Comparison of ENCODE assay signal across 8 cellular contexts in the genomic region with DNA sequence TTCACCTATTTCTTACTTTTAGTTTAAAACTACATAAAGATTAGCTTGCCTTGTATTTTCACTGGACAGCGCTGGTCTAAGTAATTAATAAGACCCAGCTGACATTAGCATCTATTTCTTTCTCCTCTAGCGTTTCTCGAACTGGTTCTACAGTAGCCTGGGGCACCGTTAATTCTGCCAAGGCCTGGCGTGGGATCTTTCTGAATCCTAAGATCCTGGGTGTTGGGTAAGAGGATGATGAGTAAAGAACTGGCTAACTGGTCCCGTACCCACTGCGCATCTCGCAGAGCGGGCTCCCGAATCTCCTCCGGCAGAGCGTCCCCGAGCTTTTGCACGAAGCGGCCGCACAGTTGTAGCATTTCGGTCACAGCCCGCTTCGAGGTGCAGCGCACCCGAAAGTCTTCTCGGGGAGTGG. TPM values are rescaled to one million over a fixed set of nuclear protein-coding genes. Genes with fewer than 3 reads are reported as not detected.
DNase-seq lines count a peak whose midpoint lies in the region; ATAC-seq and TF ChIP-seq lines count a peak whose summit lies in the region.

No MANE protein-coding gene starts in this region.

- no peaks in the 10 kb centered on the region for H3K9me2 ChIP-seq in SU-DHL-6 (replicated peaks; ENCODE audit: insufficient read depth, low read length)

- H3K36me3 ChIP-seq in HUES64 (ENCODE audit: insufficient read depth, low read length): peaks cover 24% of the 10 kb centered on the region
- H3K36me3 ChIP-seq in SU-DHL-6 (ENCODE audit: low read length): peaks cover 14% of the 10 kb centered on the region; the same call in 1 of the 2 replicates
- H3K36me3 ChIP-seq in neutrophil: no peaks in the 10 kb centered on the region

- WGBS in HUES64: under 1% methylated on average over 22 of the region's 22 CpGs

- H3K79me2 ChIP-seq in SU-DHL-6 (ENCODE audit: insufficient read depth, low read length): peaks cover 66% of the 10 kb centered on the region

- no peaks in the 10 kb centered on the region for H3K27me3 ChIP-seq in HUES64 (ENCODE audit: insufficient read depth, low read length)
- no peaks in the 10 kb centered on the region for H3K27me3 ChIP-seq in SU-DHL-6 (ENCODE audit: low read length)
- H3K27me3 ChIP-seq in neutrophil: no peaks in the 10 kb centered on the region

- peak overlapping the region; percentile 92 for H2AFZ ChIP-seq in SU-DHL-6 (ENCODE audit: low read depth, low read length, severe bottlenecking)

- H3K4me3 ChIP-seq in HUES64 (ENCODE audit: low read length) (peak overlapping the region; percentile 90), SU-DHL-6 (ENCODE audit: insufficient read depth, low read length, poor library complexity, severe bottlenecking) (peak overlapping the region; percentile 98), neutrophil (ENCODE audit: low read depth in 1 of 2, low read length in 1 of 2) (peak overlapping the region; percentile 92 to 99)

- peaks cover 26% of the 10 kb centered on the region for H3F3A ChIP-seq in SU-DHL-6 (ENCODE audit: insufficient read depth)

- DNase-seq in NCI-H1436 treated with DMSO at 0.1 percent for 48 hours (lab: John Stamatoyannopoulos, UW): peak; percentile 27
- DNase-seq in NCI-H1436 (lab: John Stamatoyannopoulos, UW): no peak
- peak; percentile 90 for DNase-seq in fibroblast of gingiva (ENCODE audit: low read depth)

- peak overlapping the region; percentile 75 for H3K27ac ChIP-seq in HUES64 (ENCODE audit: low read depth, low read length)
- H3K27ac ChIP-seq in SU-DHL-6 (ENCODE audit: low read depth, low read length): peak overlapping the region; percentile 80
- H3K27ac ChIP-seq in neutrophil: peak overlapping the region; percentile 94

- H3K4me1 ChIP-seq in HUES64 (ENCODE audit: insufficient read depth, low read length) (0 out of 2 replicates have a peak, but pooled peaks cover 3% of the 10 kb centered on the region), neutrophil (ENCODE audit: control insufficient read depth in 1 of 2, insufficient read depth in 1 of 2, low read depth in 1 of 2, low read length in 1 of 2) (peaks cover 44 to 49% of the 10 kb centered on the region in 2 experiments)

- TF ChIP-seq CTCF in SU-DHL-6 (IDR thresholded peaks at IDR 0.05; ENCODE audit: insufficient read depth, low read length, poor library complexity, severe bottlenecking): no peak
- no peak for TF ChIP-seq CTCF in neutrophil (IDR thresholded peaks at IDR 0.05)

- H4K20me1 ChIP-seq in SU-DHL-6 (ENCODE audit: low read depth, low read length): no peaks in the 10 kb centered on the region

- H3K9me3 ChIP-seq in HUES64 (ENCODE audit: insufficient read depth, low read depth, low read length) (no peaks in the 10 kb centered on the region), SU-DHL-6 (ENCODE audit: insufficient read depth, low read length) (no peaks in the 10 kb centered on the region), neutrophil (no peaks in the 10 kb centered on the region)

- ATAC-seq in GM21529 (IDR thresholded peaks at IDR 0.05; ENCODE audit: unreplicated experiment) (peak; percentile 33), HG03097 (IDR thresholded peaks at IDR 0.05; ENCODE audit: low FRiP score, unreplicated experiment) (no peak)

- H3K4me2 ChIP-seq in SU-DHL-6 (ENCODE audit: low read depth, low read length, poor library complexity, severe bottlenecking): peak overlapping the region; percentile 97

- H3K9ac ChIP-seq in HUES64 (ENCODE audit: low read depth, low read length) (peak overlapping the region; percentile 91), SU-DHL-6 (ENCODE audit: low read length) (peak overlapping the region; percentile 97)

RNA-seq across cellular contexts. Expression of gene NSL1, which starts 0.3 kb away (rescaled TPM):
- polyA plus RNA-seq in HUES64 (2013, experiment 1 of 2): 32.7 TPM
- polyA plus RNA-seq in HUES64 (2013, experiment 2 of 2): 36.0 TPM

RNA-seq across cellular contexts. Expression of gene TATDN3, which starts 0.4 kb away (rescaled TPM):
- polyA plus RNA-seq in HUES64 (2013, experiment 1 of 2): 8.5 TPM
- polyA plus RNA-seq in HUES64 (2013, experiment 2 of 2): 12.2 TPM

RNA-seq across cellular contexts. Expression of gene SPATA45, which starts 56.2 kb away (rescaled TPM):
- polyA plus RNA-seq in HUES64 (2013, experiment 1 of 2): 0.70 TPM
- 1.0 TPM for polyA plus RNA-seq in HUES64 (2013, experiment 2 of 2)
